Comparison of ENCODE assay signal across 8 cellular contexts in the genomic region with DNA sequence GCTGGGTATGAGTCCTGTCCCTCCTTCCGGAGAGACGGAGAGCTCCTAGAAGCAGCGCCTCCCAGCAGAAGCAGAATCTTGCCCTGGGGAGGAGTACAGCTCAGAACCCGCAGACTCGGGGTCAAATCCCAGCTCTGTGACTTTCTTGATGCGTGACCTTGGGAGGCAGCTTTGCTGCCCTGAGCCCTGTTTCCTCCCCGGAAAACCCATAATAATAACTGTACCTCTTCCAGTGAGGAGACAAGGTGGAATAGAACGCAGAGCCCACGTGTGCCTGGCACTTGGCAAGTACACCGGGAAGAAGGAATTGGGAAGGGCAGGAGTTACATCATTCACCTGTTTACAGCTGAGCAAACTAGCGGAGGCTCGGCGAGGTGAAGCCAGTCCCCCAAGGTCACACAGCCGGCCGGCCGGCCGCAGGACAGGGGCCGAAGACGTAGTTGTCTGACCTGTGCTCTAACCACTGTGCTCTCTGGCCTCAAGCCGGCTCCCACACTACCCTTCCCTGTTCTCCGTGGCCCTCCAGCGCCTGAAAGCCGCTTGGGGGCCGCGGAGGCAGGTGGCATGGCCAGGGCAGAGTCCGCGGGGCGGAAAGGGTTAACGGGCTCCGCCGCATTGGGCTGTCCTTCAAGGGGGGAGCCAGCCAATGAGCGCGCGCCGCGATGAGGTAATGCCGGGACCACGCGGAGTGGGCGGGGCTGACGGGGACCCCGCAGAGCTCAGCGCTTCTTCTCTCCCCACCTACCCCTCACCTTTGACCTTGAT.
DNase-seq lines count a peak whose midpoint lies in the region; ATAC-seq and TF ChIP-seq lines count a peak whose summit lies in the region.

No MANE protein-coding gene starts in this region.

- ATAC-seq in natural killer cell (peak; percentile 82 to 83 (median 82)), HG02610 (IDR thresholded peaks at IDR 0.05; ENCODE audit: unreplicated experiment) (no peak)
- peak; percentile 78 for ATAC-seq in stimulated activated memory B cell treated with anti-CD40 and anti-IgM and Interleukin-4, amounts not matched to agents 10 μg/mL and 1 μg/mL and 100 μg/mL, for 72 hours

- H3K4me1 Mint-ChIP-seq in natural killer cell, result peaks cover 8 to 35% of the 10 kb centered on the region in 2 donors
- peaks cover 24% of the 10 kb centered on the region for H3K4me1 Mint-ChIP-seq in stimulated activated memory B cell treated with anti-CD40 and anti-IgM and Interleukin-4, amounts not matched to agents 10 μg/mL and 1 μg/mL and 100 μg/mL, for 72 hours

- DNase-seq in DMS153 treated with DMSO at 0.1 percent for 48 hours (lab: John Stamatoyannopoulos, UW; ENCODE audit: unreplicated experiment) (peak; percentile 53), Kasumi-1 (lab: John Stamatoyannopoulos, UW) (peak; percentile 73 to 77), SJCRH30 (peak; percentile 92 to 93), fibroblast of the conjunctiva (ENCODE audit: low read depth) (peak; percentile 81), natural killer cell (peak; percentile 77)
- DNase-seq in activated gamma-delta T cell treated with anti-CD3 and anti-CD28 coated beads, Interleukin-2, amount 50 U/mL, for 16 hours (ENCODE audit: low read depth), result peak; percentile 69

- no peaks in the 10 kb centered on the region for H3K27me3 ChIP-seq in SJCRH30

- TF ChIP-seq CTCF in natural killer cell (IDR thresholded peaks at IDR 0.05), result no peak

- no peaks in the 10 kb centered on the region for H3K36me3 ChIP-seq in SJCRH30

- peaks cover 15% of the 10 kb centered on the region for H3K4me1 ChIP-seq in SJCRH30

- H3K27ac ChIP-seq in SJCRH30, result peak overlapping the region; percentile 62

- peak overlapping the region; percentile 56 for H3K4me3 ChIP-seq in SJCRH30

- H3K27ac Mint-ChIP-seq in natural killer cell, result peak overlapping the region; percentile 24 to 88
- H3K27ac Mint-ChIP-seq in stimulated activated memory B cell treated with anti-CD40 and anti-IgM and Interleukin-4, amounts not matched to agents 10 μg/mL and 1 μg/mL and 100 μg/mL, for 72 hours, result no peak overlapping the region

- H3K36me3 Mint-ChIP-seq in natural killer cell, result no peaks in the 10 kb centered on the region
- peaks cover 14% of the 10 kb centered on the region for H3K36me3 Mint-ChIP-seq in stimulated activated memory B cell treated with anti-CD40 and anti-IgM and Interleukin-4, amounts not matched to agents 10 μg/mL and 1 μg/mL and 100 μg/mL, for 72 hours

- no peaks in the 10 kb centered on the region for H3K9me3 ChIP-seq in SJCRH30 (replicated peaks)

- H3K4me3 Mint-ChIP-seq in natural killer cell, result peak overlapping the region; percentile 81
- H3K4me3 Mint-ChIP-seq in stimulated activated memory B cell treated with anti-CD40 and anti-IgM and Interleukin-4, amounts not matched to agents 10 μg/mL and 1 μg/mL and 100 μg/mL, for 72 hours, result peak overlapping the region; percentile 57

- H3K9me3 Mint-ChIP-seq in natural killer cell, result no peaks in the 10 kb centered on the region
- H3K9me3 Mint-ChIP-seq in stimulated activated memory B cell treated with anti-CD40 and anti-IgM and Interleukin-4, amounts not matched to agents 10 μg/mL and 1 μg/mL and 100 μg/mL, for 72 hours, result no peaks in the 10 kb centered on the region

- peaks cover 0 to under 1% of the 10 kb centered on the region in 2 donors for H3K27me3 Mint-ChIP-seq in natural killer cell (ENCODE audit: low read depth in 2 of 2)
- peaks cover 45% of the 10 kb centered on the region for H3K27me3 Mint-ChIP-seq in stimulated activated memory B cell treated with anti-CD40 and anti-IgM and Interleukin-4, amounts not matched to agents 10 μg/mL and 1 μg/mL and 100 μg/mL, for 72 hours

- intact Hi-C loops in natural killer cell (cut with micrococcal nuclease), result loop anchor here (2.0 to 10.0 kb wide), 2 partner anchors 37 to 59 kb away; no protein-coding TSS in a partner anchor
